In the genomic region with DNA sequence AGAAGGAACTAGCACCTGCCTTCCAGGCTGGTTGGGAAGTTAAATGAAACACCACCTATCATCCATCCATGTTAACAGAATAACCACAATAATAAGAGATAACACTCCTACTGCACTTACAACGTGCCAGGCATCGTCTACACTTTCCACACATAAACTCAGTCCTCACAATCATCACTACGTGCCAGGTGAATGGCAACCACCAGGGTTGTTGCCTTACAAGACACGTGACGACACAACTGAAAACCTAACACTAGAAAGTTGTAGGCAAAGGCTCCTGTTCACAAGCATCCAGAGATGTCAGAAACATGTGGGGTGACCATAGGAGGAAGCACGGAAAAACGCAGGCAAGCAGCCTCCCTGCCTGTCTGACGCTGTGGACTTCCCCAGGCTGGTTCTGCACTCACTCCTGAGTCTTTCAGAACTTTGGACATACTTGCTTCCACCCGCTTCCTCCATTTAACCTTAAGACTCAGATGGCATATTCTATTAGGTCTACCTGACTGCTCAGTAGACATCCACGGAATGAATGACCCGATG, we compare ENCODE assay signal across 11 cellular contexts. TPM values are rescaled to one million over a fixed set of nuclear protein-coding genes. Genes with fewer than 3 reads are reported as not detected.
DNase-seq lines count a peak whose midpoint lies in the region; ATAC-seq and TF ChIP-seq lines count a peak whose summit lies in the region.
"Had no signal": no experiment of that assay in that cellular context is flagged by ENCODE, and none has a peak within 500 bp of the region (broad histone marks: within the 10 kb centered on the region; RNA-seq: fewer than 3 reads in every experiment).

No MANE protein-coding gene starts in this region.

- 55% methylated on average over 11 of the region's 11 CpGs for WGBS in esophagus muscularis mucosa
- WGBS in stomach, 5 donors, result 61 to 66% (median 65%) methylated on average over 11 of the region's 11 CpGs

- intact Hi-C loops in activated naive CD4-positive, alpha-beta T cell treated with anti-CD3 and anti-CD28 coated beads for 36 hours (cut with micrococcal nuclease), result no loop called here
- intact Hi-C loops in esophagus muscularis mucosa (cut with DNase I), result loop anchor here (5.0 kb wide), 2 partner anchors 86 to 136 kb away; no protein-coding TSS in a partner anchor
- intact Hi-C loops in stomach (cut with DNase I; ENCODE audit: low total_unique reads), result no loop called here

- peaks cover 0 to 15% (median 7%) of the 10 kb centered on the region in 4 donors for H3K36me3 ChIP-seq in esophagus muscularis mucosa
- H3K36me3 ChIP-seq in stomach, result peaks cover 0 to 20% (median 10%) of the 10 kb centered on the region in 4 donors

- no peaks in the 10 kb centered on the region for H3K9me3 Mint-ChIP-seq in activated naive CD4-positive, alpha-beta T cell treated with anti-CD3 and anti-CD28 coated beads for 36 hours

- peak overlapping the region; percentile 49 to 100 (median 83) for H3K27ac ChIP-seq in esophagus muscularis mucosa (replicated peaks in 1 of 4)
- H3K27ac ChIP-seq in stomach, result peak overlapping the region; percentile 30 to 86 (median 74)

- H3K4me1 ChIP-seq in esophagus muscularis mucosa, result peaks cover 90 to 100% (median 100%) of the 10 kb centered on the region in 4 donors
- peaks cover 87 to 100% (median 92%) of the 10 kb centered on the region in 4 donors for H3K4me1 ChIP-seq in stomach

- CTCF ChIA-PET in activated naive CD4-positive, alpha-beta T cell treated with anti-CD3 and anti-CD28 coated beads for 36 hours (lab: Charles Lee), result interaction anchor here (1.0 to 1.7 kb wide), 3 partner anchors 7 to 104 kb away, joined by 3 to 6 read pairs (median 3); no protein-coding TSS in a partner anchor

- H3K4me3 ChIP-seq in esophagus muscularis mucosa, result no peak overlapping the region
- no peak overlapping the region for H3K4me3 ChIP-seq in stomach

- H3K4me1 Mint-ChIP-seq in activated naive CD4-positive, alpha-beta T cell treated with anti-CD3 and anti-CD28 coated beads for 36 hours (ENCODE audit: low read depth), result peaks cover 95% of the 10 kb centered on the region

- no peak for ATAC-seq in HG03095 (IDR thresholded peaks at IDR 0.05; ENCODE audit: unreplicated experiment)

- H3K36me3 Mint-ChIP-seq in activated naive CD4-positive, alpha-beta T cell treated with anti-CD3 and anti-CD28 coated beads for 36 hours (ENCODE audit: low read depth), result peaks cover 18% of the 10 kb centered on the region

- peak overlapping the region; percentile 92 for H3K27ac Mint-ChIP-seq in activated naive CD4-positive, alpha-beta T cell treated with anti-CD3 and anti-CD28 coated beads for 36 hours

- H3K9me3 ChIP-seq in esophagus muscularis mucosa, result no peaks in the 10 kb centered on the region
- no peaks in the 10 kb centered on the region for H3K9me3 ChIP-seq in stomach

- no peak for DNase-seq in activated naive CD4-positive, alpha-beta T cell treated with anti-CD3 and anti-CD28 coated beads for 36 hours
- no peak for DNase-seq in activated naive CD4-positive, alpha-beta T cell treated with Interleukin-2 at 50 U/mL for 16 hours
- peak; percentile 33 for DNase-seq in SKM-1 (lab: John Stamatoyannopoulos, UW; ENCODE audit: unreplicated experiment)
- no peak for DNase-seq in esophagus muscularis mucosa (ENCODE audit: extremely low spot score)
- DNase-seq in stomach, result no peak
- DNase-seq in HuH-7 (ENCODE audit: low spot score), result no peak
- DNase-seq in kidney tubule cell (ENCODE audit: low spot score), result no peak
- DNase-seq: foreskin melanocyte, NCI-H1048, NCI-H748 treated with DMSO at 0.1 percent for 48 hours had no signal

- H3K27me3 ChIP-seq in esophagus muscularis mucosa (no peaks in the 10 kb centered on the region), stomach (no peaks in the 10 kb centered on the region)

- TF ChIP-seq POLR2A in esophagus muscularis mucosa (IDR thresholded peaks at IDR 0.05; ENCODE audit: low read depth), result no peak
- TF ChIP-seq POLR2A in stomach (IDR thresholded peaks at IDR 0.05), result no peak

- no peak overlapping the region for H3K4me3 Mint-ChIP-seq in activated naive CD4-positive, alpha-beta T cell treated with anti-CD3 and anti-CD28 coated beads for 36 hours

- TF ChIP-seq CTCF in esophagus muscularis mucosa (IDR thresholded peaks at IDR 0.05) (no peak), stomach (IDR thresholded peaks at IDR 0.05) (no peak)

- H3K27me3 Mint-ChIP-seq in activated naive CD4-positive, alpha-beta T cell treated with anti-CD3 and anti-CD28 coated beads for 36 hours (ENCODE audit: low read depth), result no peaks in the 10 kb centered on the region

- TF ChIP-seq EP300 in esophagus muscularis mucosa (IDR thresholded peaks at IDR 0.05) (no peak), stomach (IDR thresholded peaks at IDR 0.05) (no peak)

RNA-seq across cellular contexts. Expression of gene CAPZB, which starts 7.0 kb away (rescaled TPM):
- total RNA-seq in activated naive CD4-positive, alpha-beta T cell treated with anti-CD3 and anti-CD28 coated beads for 36 hours, result 100 to 1,000 TPM; 362 to 381 TPM
- total RNA-seq in esophagus muscularis mucosa, result 100 to 1,000 TPM; 186 to 261 (median 203) TPM
- 100 to 1,000 TPM in 3 of 5 donors, 10 to 100 TPM in 2; 84.9 to 246 (median 112) TPM for total RNA-seq in stomach
- 100 to 1,000 TPM; 188 to 345 (median 256) TPM for polyA plus RNA-seq in stomach
